8 cellular contexts compared by ENCODE assay signal in genomic region chr3:4826237-4827100, GRCh38.
DNase-seq lines count a peak whose midpoint lies in the region; TF ChIP-seq lines count a peak whose summit lies in the region.

No MANE protein-coding gene starts in this region.

- H3K27me3 Mint-ChIP-seq in T-helper 2 cell treated with Interferon-gamma antibody and Interleukin-4, amounts not matched to agents 5 μg/mL and 100 μg/mL, for 36 hours (ENCODE audit: low read depth) = no peaks in the 10 kb centered on the region
- H3K27me3 Mint-ChIP-seq in type B pancreatic cell = no peaks in the 10 kb centered on the region

- H3K4me3 ChIP-seq in dorsolateral prefrontal cortex (peak overlapping the region in 7 of 59 donors; percentile 1 to 25 (median 10)), mucosa of rectum (ENCODE audit: low read length in 2 of 2) (peak overlapping the region; percentile 25 to 51)

- H3K9me3 ChIP-seq in mucosa of rectum (ENCODE audit: control insufficient read depth in 2 of 2, low read length in 2 of 2) = no peaks in the 10 kb centered on the region

- H3K4me1 Mint-ChIP-seq in T-helper 2 cell treated with Interferon-gamma antibody and Interleukin-4, amounts not matched to agents 5 μg/mL and 100 μg/mL, for 36 hours (ENCODE audit: low read depth) = peaks cover 91% of the 10 kb centered on the region
- peaks cover 36% of the 10 kb centered on the region for H3K4me1 Mint-ChIP-seq in type B pancreatic cell (ENCODE audit: unreplicated experiment)

- no peaks in the 10 kb centered on the region for H3K9me3 Mint-ChIP-seq in T-helper 2 cell treated with Interferon-gamma antibody and Interleukin-4, amounts not matched to agents 5 μg/mL and 100 μg/mL, for 36 hours
- H3K9me3 Mint-ChIP-seq in type B pancreatic cell = no peaks in the 10 kb centered on the region

- no peak for DNase-seq in T-helper 2 cell treated with Interferon-gamma antibody and Interleukin-4, amounts not matched to agents 5 μg/mL and 100 μg/mL, for 36 hours (ENCODE audit: low spot score)
- DNase-seq in T-helper 2 cell (no peak), dorsolateral prefrontal cortex (peak in 7 of 10 donors; percentile 45 to 79 (median 60)), type B pancreatic cell (ENCODE audit: extremely low spot score, unreplicated experiment) (no peak), NAMALWA (ENCODE audit: low spot score) (no peak), NCI-H2196 (lab: John Stamatoyannopoulos, UW; ENCODE audit: unreplicated experiment) (no peak), KG1 (lab: John Stamatoyannopoulos, UW) (no peak)

- peak overlapping the region; percentile 95 for H3K27ac Mint-ChIP-seq in T-helper 2 cell treated with Interferon-gamma antibody and Interleukin-4, amounts not matched to agents 5 μg/mL and 100 μg/mL, for 36 hours
- peak overlapping the region; percentile 50 for H3K27ac Mint-ChIP-seq in type B pancreatic cell

- H3K27ac ChIP-seq in dorsolateral prefrontal cortex (peak overlapping the region in 44 of 59 donors; percentile 1 to 80 (median 58)), mucosa of rectum (ENCODE audit: low read depth in 2 of 2, low read length in 2 of 2) (peak overlapping the region; percentile 88 to 90)

- H3K36me3 Mint-ChIP-seq in T-helper 2 cell treated with Interferon-gamma antibody and Interleukin-4, amounts not matched to agents 5 μg/mL and 100 μg/mL, for 36 hours (ENCODE audit: low read depth) = peaks cover 64% of the 10 kb centered on the region
- peaks cover 9% of the 10 kb centered on the region for H3K36me3 Mint-ChIP-seq in type B pancreatic cell

- H3K36me3 ChIP-seq in mucosa of rectum (ENCODE audit: control insufficient read depth in 2 of 2, insufficient read depth in 2 of 2, low read length in 2 of 2) = no peaks in the 10 kb centered on the region

- peaks cover 28 to 52% of the 10 kb centered on the region in 2 donors for H3K4me1 ChIP-seq in mucosa of rectum (ENCODE audit: control insufficient read depth in 2 of 2, insufficient read depth in 2 of 2, low read length in 2 of 2)

- intact Hi-C loops in dorsolateral prefrontal cortex (cut with DNase I) = no loop called here

- peak overlapping the region; percentile 56 to 74 for H3K9ac ChIP-seq in mucosa of rectum (ENCODE audit: low read depth in 1 of 2, low read length in 2 of 2)

- TF ChIP-seq CTCF in dorsolateral prefrontal cortex (IDR thresholded peaks at IDR 0.05 in 54 of 56, conservative IDR thresholded peaks at IDR 0.05 in 2 of 56; ENCODE audit: low read depth in 1 of 56, partially characterized antibody in 56 of 56) = no peak
- no peak for TF ChIP-seq CTCF in type B pancreatic cell (conservative IDR thresholded peaks at IDR 0.05)

- H3K27me3 ChIP-seq in dorsolateral prefrontal cortex = no peaks in the 10 kb centered on the region
- no peaks in the 10 kb centered on the region for H3K27me3 ChIP-seq in mucosa of rectum (ENCODE audit: control insufficient read depth in 2 of 2, insufficient read depth in 2 of 2, low read length in 2 of 2)

- peak overlapping the region; percentile 89 for H3K4me3 Mint-ChIP-seq in T-helper 2 cell treated with Interferon-gamma antibody and Interleukin-4, amounts not matched to agents 5 μg/mL and 100 μg/mL, for 36 hours
- H3K4me3 Mint-ChIP-seq in type B pancreatic cell = no peak overlapping the region

Comparison
In these comparisons a context has a peak if more than half of its experiments do, and no peak if none do; other contexts are left out.
1. DNase-seq: peak in dorsolateral prefrontal cortex (7 of 10); none in T-helper 2 cell treated with Interferon-gamma antibody and Interleukin-4, amounts not matched to agents 5 μg/mL and 100 μg/mL, for 36 hours (single experiment), T-helper 2 cell (0 of 5), type B pancreatic cell (single experiment), NAMALWA (single experiment), NCI-H2196 (single experiment) and KG1 (single experiment).